In the genomic region with DNA sequence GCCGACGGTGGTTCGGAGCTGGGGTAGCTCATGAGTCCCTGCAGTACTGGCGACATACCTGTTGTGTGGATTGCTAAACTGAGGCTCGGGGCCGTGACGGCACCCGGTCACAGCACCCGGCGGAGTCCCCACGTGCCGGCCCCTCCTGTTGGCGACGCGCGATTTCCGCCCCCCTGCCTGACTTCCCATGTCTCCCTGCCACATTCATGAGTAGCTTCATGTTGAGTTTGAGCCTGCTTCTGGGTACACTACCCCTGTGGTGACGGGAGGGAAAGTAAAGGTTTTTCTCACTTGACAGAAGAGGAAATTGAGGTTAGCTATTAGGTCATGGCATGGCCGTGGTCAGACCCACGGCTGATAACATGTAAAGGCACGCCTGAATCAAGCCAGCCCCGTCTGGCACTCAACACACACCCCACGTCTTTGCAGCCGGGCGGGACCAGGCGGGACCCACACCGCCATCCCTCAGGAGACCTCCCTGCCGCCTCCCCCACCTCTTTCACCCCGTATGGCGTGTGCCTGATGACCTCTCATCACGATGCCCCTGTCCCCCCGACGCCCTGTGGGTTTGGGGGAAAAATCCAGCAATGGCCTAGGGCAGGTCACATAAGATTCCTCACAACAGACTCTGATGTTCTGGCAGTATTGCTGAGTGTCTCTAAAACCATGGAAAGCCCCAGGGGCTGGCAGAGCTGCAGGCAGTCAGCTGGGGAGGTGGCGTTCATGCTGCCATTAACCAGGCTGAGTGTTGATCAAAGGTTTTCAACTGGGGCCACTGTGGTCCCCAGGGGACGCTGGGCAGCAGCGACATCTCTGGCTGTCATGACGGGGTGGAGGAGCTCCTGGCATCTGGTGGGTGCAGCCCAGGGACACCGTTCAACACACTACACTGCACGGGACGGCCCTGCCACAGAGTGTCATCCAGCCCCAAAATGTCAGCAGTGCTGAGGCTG, we compare ENCODE assay signal across 1 cellular context.
TF ChIP-seq lines count a peak whose summit lies in the region.

No MANE protein-coding gene starts in this region.

TF ChIP-seq in GM12878, 131 proteins besides CTCF, POLR2A, EP300 and RAD21 (continued from another document):
- TF ChIP-seq, protein P1, sequence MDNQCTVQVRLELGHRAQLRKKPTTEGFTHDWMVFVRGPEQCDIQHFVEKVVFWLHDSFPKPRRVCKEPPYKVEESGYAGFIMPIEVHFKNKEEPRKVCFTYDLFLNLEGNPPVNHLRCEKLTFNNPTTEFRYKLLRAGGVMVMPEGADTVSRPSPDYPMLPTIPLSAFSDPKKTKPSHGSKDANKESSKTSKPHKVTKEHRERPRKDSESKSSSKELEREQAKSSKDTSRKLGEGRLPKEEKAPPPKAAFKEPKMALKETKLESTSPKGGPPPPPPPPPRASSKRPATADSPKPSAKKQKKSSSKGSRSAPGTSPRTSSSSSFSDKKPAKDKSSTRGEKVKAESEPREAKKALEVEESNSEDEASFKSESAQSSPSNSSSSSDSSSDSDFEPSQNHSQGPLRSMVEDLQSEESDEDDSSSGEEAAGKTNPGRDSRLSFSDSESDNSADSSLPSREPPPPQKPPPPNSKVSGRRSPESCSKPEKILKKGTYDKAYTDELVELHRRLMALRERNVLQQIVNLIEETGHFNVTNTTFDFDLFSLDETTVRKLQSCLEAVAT (IDR thresholded peaks at IDR 0.05) = peak; percentile 94
- TF ChIP-seq RAD51 (IDR thresholded peaks at IDR 0.05) (0 out of 2 replicates have a peak, but pooled peaks have one; percentile 31), TCF12 (IDR thresholded peaks at IDR 0.05; ENCODE audit: low read depth, low read length) (peak; percentile 52), SUPT20H (IDR thresholded peaks at IDR 0.05; ENCODE audit: borderline replicate concordance, control insufficient read depth, low read depth, low read length) (no peak), SRF (IDR thresholded peaks at IDR 0.05; ENCODE audit: low read depth in 2 of 2, low read length in 2 of 2) (0 out of 4 replicates have a peak, but pooled peaks of 1 of the 2 experiments have one; percentile 1), BHLHE40 (IDR thresholded peaks at IDR 0.05; ENCODE audit: borderline replicate concordance in 1 of 2, low read depth in 2 of 2, low read length in 1 of 2) (peak; percentile 89 to 95), POU2F2 (IDR thresholded peaks at IDR 0.05; ENCODE audit: borderline replicate concordance, low read depth, low read length) (peak; percentile 67; the same call in 1 of the 3 replicates), ZZZ3 (IDR thresholded peaks at IDR 0.05; ENCODE audit: control insufficient read depth, insufficient read length, low read depth) (no peak), SREBF1 (IDR thresholded peaks at IDR 0.05; ENCODE audit: low read length) (no peak)
- TF ChIP-seq, protein P2, sequence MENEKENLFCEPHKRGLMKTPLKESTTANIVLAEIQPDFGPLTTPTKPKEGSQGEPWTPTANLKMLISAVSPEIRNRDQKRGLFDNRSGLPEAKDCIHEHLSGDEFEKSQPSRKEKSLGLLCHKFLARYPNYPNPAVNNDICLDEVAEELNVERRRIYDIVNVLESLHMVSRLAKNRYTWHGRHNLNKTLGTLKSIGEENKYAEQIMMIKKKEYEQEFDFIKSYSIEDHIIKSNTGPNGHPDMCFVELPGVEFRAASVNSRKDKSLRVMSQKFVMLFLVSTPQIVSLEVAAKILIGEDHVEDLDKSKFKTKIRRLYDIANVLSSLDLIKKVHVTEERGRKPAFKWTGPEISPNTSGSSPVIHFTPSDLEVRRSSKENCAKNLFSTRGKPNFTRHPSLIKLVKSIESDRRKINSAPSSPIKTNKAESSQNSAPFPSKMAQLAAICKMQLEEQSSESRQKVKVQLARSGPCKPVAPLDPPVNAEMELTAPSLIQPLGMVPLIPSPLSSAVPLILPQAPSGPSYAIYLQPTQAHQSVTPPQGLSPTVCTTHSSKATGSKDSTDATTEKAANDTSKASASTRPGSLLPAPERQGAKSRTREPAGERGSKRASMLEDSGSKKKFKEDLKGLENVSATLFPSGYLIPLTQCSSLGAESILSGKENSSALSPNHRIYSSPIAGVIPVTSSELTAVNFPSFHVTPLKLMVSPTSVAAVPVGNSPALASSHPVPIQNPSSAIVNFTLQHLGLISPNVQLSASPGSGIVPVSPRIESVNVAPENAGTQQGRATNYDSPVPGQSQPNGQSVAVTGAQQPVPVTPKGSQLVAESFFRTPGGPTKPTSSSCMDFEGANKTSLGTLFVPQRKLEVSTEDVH (IDR thresholded peaks at IDR 0.05; ENCODE audit: low read depth, partially characterized antibody) = peak; percentile 49
